In the genomic region with DNA sequence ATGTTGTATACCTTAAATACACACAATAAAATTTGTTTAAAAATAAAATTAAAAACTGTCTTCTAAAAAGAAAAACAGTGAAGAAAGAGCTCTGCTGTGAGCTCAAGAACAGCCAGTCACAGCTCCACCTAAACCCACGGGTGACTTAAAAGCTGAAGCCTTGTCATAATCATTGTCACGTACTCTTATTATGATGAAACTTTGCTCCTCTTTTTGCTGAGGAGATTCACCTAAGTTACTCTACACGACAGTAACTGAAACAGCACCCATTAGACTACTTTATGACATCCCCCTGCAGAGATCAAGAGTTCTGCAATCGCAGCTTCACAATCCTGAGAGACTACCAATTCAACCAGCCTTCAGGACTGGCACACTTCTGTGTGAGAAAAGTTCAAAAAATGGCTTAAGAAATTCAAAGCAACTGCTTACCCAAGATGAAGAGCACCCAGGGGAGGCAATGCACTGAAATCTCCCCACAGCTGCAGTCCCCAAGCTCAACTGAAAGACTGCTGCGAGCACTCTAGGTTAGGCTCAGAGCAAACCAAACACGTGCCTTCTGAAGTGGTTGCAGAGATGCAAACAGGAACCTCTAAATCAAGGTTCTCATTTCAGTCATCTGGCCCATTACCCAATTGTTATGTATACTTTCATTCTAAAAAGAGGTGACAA, we compare ENCODE assay signal across 9 cellular contexts. TPM values are rescaled to one million over a fixed set of nuclear protein-coding genes. Genes with fewer than 3 reads are reported as not detected.
A peak's percentile ranks its signal among the peaks of the same experiment; 100 is the strongest.
DNase-seq lines count a peak whose midpoint lies in the region; ATAC-seq and TF ChIP-seq lines count a peak whose summit lies in the region.
"Had no signal": no experiment of that assay in that cellular context is flagged by ENCODE, and none has a peak within 500 bp of the region (broad histone marks: within the 10 kb centered on the region; RNA-seq: fewer than 3 reads in every experiment).

A gene with protein sequence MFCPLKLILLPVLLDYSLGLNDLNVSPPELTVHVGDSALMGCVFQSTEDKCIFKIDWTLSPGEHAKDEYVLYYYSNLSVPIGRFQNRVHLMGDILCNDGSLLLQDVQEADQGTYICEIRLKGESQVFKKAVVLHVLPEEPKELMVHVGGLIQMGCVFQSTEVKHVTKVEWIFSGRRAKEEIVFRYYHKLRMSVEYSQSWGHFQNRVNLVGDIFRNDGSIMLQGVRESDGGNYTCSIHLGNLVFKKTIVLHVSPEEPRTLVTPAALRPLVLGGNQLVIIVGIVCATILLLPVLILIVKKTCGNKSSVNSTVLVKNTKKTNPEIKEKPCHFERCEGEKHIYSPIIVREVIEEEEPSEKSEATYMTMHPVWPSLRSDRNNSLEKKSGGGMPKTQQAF (minus strand): TSS at position 500 of the 669 bp plus-strand sequence. CDS start 10,145 bp downstream, outside the sequence.

- peak; percentile 41 for ATAC-seq in GM19467 (IDR thresholded peaks at IDR 0.05; ENCODE audit: unreplicated experiment)
- ATAC-seq in activated naive CD8-positive, alpha-beta T cell treated with anti-CD3 and anti-CD28 coated beads, Interleukin-2, amount 10 ng/mL, durations not matched to agents 7 days and 5 days (ENCODE audit: low read depth): peak; percentile 74

- H3K27ac ChIP-seq in coronary artery: peak within 1 kb of the TSS in 1 of 2 donors; percentile 7

- no peaks in the 10 kb centered on the region for H3K9me3 Mint-ChIP-seq in activated naive CD8-positive, alpha-beta T cell treated with anti-CD3 and anti-CD28 coated beads, Interleukin-2, amount 10 ng/mL, durations not matched to agents 7 days and 5 days
- H3K9me3 Mint-ChIP-seq: mesothelial cell of epicardium had no signal

- peak within 1 kb of the TSS; percentile 93 for H3K27ac Mint-ChIP-seq in activated naive CD8-positive, alpha-beta T cell treated with anti-CD3 and anti-CD28 coated beads, Interleukin-2, amount 10 ng/mL, durations not matched to agents 7 days and 5 days
- H3K27ac Mint-ChIP-seq: mesothelial cell of epicardium had no signal

- no peak within 1 kb of the TSS for H3K4me3 ChIP-seq in coronary artery

- POLR2A ChIA-PET in activated naive CD8-positive, alpha-beta T cell treated with anti-CD3 and anti-CD28 coated beads, Interleukin-2, amount 10 ng/mL, durations not matched to agents 7 days and 5 days (lab: Charles Lee): interaction anchor here (0.6 to 5.3 kb wide), 19 partner anchors 10 to 239 kb away, joined by 3 to 73 read pairs (median 4); a partner anchor contains a TSS

- no peak for TF ChIP-seq CTCF in coronary artery (IDR thresholded peaks at IDR 0.05)

- peak; percentile 16 for DNase-seq in RPMI8226
- DNase-seq in activated naive CD8-positive, alpha-beta T cell treated with anti-CD3 and anti-CD28 coated beads, Interleukin-2, amount 10 ng/mL, durations not matched to agents 7 days and 5 days: peak; percentile 69
- DNase-seq in stimulated activated CD4-positive, alpha-beta T cell treated with anti-CD3 and anti-CD28 coated beads, Interleukin-4, amount 100 ng/mL, for 4 hours: peak; percentile 43 to 55
- DNase-seq in NCI-H2227 treated with DMSO at 0.1 percent for 48 hours (lab: John Stamatoyannopoulos, UW): no peak
- DNase-seq in NCI-H1048 (lab: John Stamatoyannopoulos, UW): no peak
- DNase-seq in DMS114 treated with DMSO at 0.1 percent for 48 hours (lab: John Stamatoyannopoulos, UW; ENCODE audit: unreplicated experiment): no peak
- no peak for DNase-seq in coronary artery (ENCODE audit: low spot score)

- H3K27me3 Mint-ChIP-seq in activated naive CD8-positive, alpha-beta T cell treated with anti-CD3 and anti-CD28 coated beads, Interleukin-2, amount 10 ng/mL, durations not matched to agents 7 days and 5 days: no peaks in the 10 kb centered on the region

- peak within 1 kb of the TSS; percentile 90 for H3K4me3 Mint-ChIP-seq in activated naive CD8-positive, alpha-beta T cell treated with anti-CD3 and anti-CD28 coated beads, Interleukin-2, amount 10 ng/mL, durations not matched to agents 7 days and 5 days
- H3K4me3 Mint-ChIP-seq: mesothelial cell of epicardium had no signal

- H3K36me3 Mint-ChIP-seq in activated naive CD8-positive, alpha-beta T cell treated with anti-CD3 and anti-CD28 coated beads, Interleukin-2, amount 10 ng/mL, durations not matched to agents 7 days and 5 days: peaks cover 26% of the 10 kb centered on the region

- H3K4me1 Mint-ChIP-seq in activated naive CD8-positive, alpha-beta T cell treated with anti-CD3 and anti-CD28 coated beads, Interleukin-2, amount 10 ng/mL, durations not matched to agents 7 days and 5 days: peaks cover 74% of the 10 kb centered on the region
- H3K4me1 Mint-ChIP-seq: mesothelial cell of epicardium had no signal

RNA-seq across cellular contexts. Expression of the gene that starts here (rescaled TPM):
- 100 to 1,000 TPM; 181 to 189 TPM for total RNA-seq in activated naive CD8-positive, alpha-beta T cell treated with anti-CD3 and anti-CD28 coated beads, Interleukin-2, amount 10 ng/mL, durations not matched to agents 7 days and 5 days
- total RNA-seq: mesothelial cell of epicardium had no signal

Comparison
In these comparisons a context has a peak if more than half of its experiments do, and no peak if none do; other contexts are left out.
1. DNase-seq: peak in RPMI8226 (single experiment), activated naive CD8-positive, alpha-beta T cell treated with anti-CD3 and anti-CD28 coated beads, Interleukin-2, amount 10 ng/mL, durations not matched to agents 7 days and 5 days (single experiment) and stimulated activated CD4-positive, alpha-beta T cell treated with anti-CD3 and anti-CD28 coated beads, Interleukin-4, amount 100 ng/mL, for 4 hours (2 of 2); none in NCI-H2227 treated with DMSO at 0.1 percent for 48 hours (single experiment), NCI-H1048 (single experiment), DMS114 treated with DMSO at 0.1 percent for 48 hours (single experiment) and coronary artery (single experiment).